ENCODE assay signal across 23 cellular contexts in genomic region chr20:51487076-51487475, GRCh38. TPM values are rescaled to one million over a fixed set of nuclear protein-coding genes. Genes with fewer than 3 reads are reported as not detected.
DNase-seq lines count a peak whose midpoint lies in the region; ATAC-seq and TF ChIP-seq lines count a peak whose summit lies in the region.
"Had no signal": no experiment of that assay in that cellular context is flagged by ENCODE, and none has a peak within 500 bp of the region (broad histone marks: within the 10 kb centered on the region; RNA-seq: fewer than 3 reads in every experiment).

No MANE protein-coding gene starts in this region.

- no peaks in the 10 kb centered on the region for H3K36me3 ChIP-seq in uterus
- H3K36me3 ChIP-seq: right lobe of liver had no signal

- no peaks in the 10 kb centered on the region for H3K9me3 ChIP-seq in uterus
- H3K9me3 ChIP-seq: right lobe of liver had no signal

- peaks cover 26% of the 10 kb centered on the region for H3K36me3 Mint-ChIP-seq in natural killer cell treated with Interleukin-12 subunit alpha and Interleukin-12 subunit beta and Interleukin-15 and Interleukin-18, amount 100 ng/mL, for 72 hours

- peak overlapping the region; percentile 62 to 76 for H3K27ac ChIP-seq in uterus
- H3K27ac ChIP-seq: right lobe of liver had no signal

- peak; percentile 16 for DNase-seq in NCI-H2171 treated with DMSO at 0.1 percent for 48 hours (lab: John Stamatoyannopoulos, UW)
- DNase-seq in NCI-H2171 (lab: John Stamatoyannopoulos, UW), result no peak
- peak; percentile 38 for DNase-seq in astrocyte of the hippocampus (ENCODE audit: low read depth, low spot score)
- DNase-seq in natural killer cell treated with Interleukin-12 subunit alpha and Interleukin-12 subunit beta and Interleukin-15 and Interleukin-18, amount 100 ng/mL, for 72 hours (ENCODE audit: low spot score), result no peak
- no peak for DNase-seq in uterus
- no peak for DNase-seq in stimulated activated naive CD8-positive, alpha-beta T cell treated with anti-CD3 and anti-CD28 coated beads, Interleukin-15, Interleukin-2, amounts not matched to agents 100 U/mL and 50 U/mL, for 24 hours
- no peak for DNase-seq in SIG-M5 treated with dmso at 0.1 percent for 504 hours (lab: John Stamatoyannopoulos, UW; ENCODE audit: unreplicated experiment)
- DNase-seq: 8988T; activated B cell treated with CpG ODN at 0.5 μM for 24 hours; activated CD4-positive, alpha-beta T cell treated with anti-CD3 and anti-CD28 coated beads, Interleukin-2, amount 50 U/mL, for 48 hours; activated CD8-positive, alpha-beta memory T cell treated with anti-CD3 and anti-CD28 coated beads, Interleukin-2, amount 50 U/mL, for 48 hours; activated gamma-delta T cell; AML-193; CD8-positive, alpha-beta memory T cell; left cardiac atrium; NCI-H1092 treated with DMSO at 0.1 percent for 48 hours; NCI-H2029; NCI-H446; right lobe of liver had no signal

- no peak for ATAC-seq in natural killer cell treated with Interleukin-12 subunit alpha and Interleukin-12 subunit beta and Interleukin-15 and Interleukin-18, amount 100 ng/mL, for 72 hours
- ATAC-seq in stimulated activated naive CD8-positive, alpha-beta T cell treated with anti-CD3 and anti-CD28 coated beads, Interleukin-15, Interleukin-2, amounts not matched to agents 100 U/mL and 50 U/mL, for 24 hours, result no peak
- ATAC-seq in HG03139 (IDR thresholded peaks at IDR 0.05; ENCODE audit: unreplicated experiment), result no peak

- no peaks in the 10 kb centered on the region for H3K27me3 Mint-ChIP-seq in natural killer cell treated with Interleukin-12 subunit alpha and Interleukin-12 subunit beta and Interleukin-15 and Interleukin-18, amount 100 ng/mL, for 72 hours
- H3K27me3 Mint-ChIP-seq: activated B cell treated with CpG ODN at 0.5 μM for 24 hours; CD8-positive, alpha-beta memory T cell; memory B cell had no signal

- intact Hi-C loops in uterus (cut with DNase I; ENCODE audit: low total_unique reads), result no loop called here

- peaks cover 84 to 90% of the 10 kb centered on the region in 2 donors for H3K4me1 Mint-ChIP-seq in natural killer cell treated with Interleukin-12 subunit alpha and Interleukin-12 subunit beta and Interleukin-15 and Interleukin-18, amount 100 ng/mL, for 72 hours (ENCODE audit: low read depth in 2 of 2)

- no peak overlapping the region for H3K4me3 Mint-ChIP-seq in natural killer cell treated with Interleukin-12 subunit alpha and Interleukin-12 subunit beta and Interleukin-15 and Interleukin-18, amount 100 ng/mL, for 72 hours
- H3K4me3 Mint-ChIP-seq: activated B cell treated with CpG ODN at 0.5 μM for 24 hours; CD8-positive, alpha-beta memory T cell; dendritic cell treated with granulocyte-macrophage colony-stimulating factor and Interleukin-4, amounts not matched to agents 40 ng/mL and 50 ng/mL, for 4 days; memory B cell had no signal

- H3K27ac Mint-ChIP-seq in natural killer cell treated with Interleukin-12 subunit alpha and Interleukin-12 subunit beta and Interleukin-15 and Interleukin-18, amount 100 ng/mL, for 72 hours, result peak overlapping the region; percentile 93 to 97
- H3K27ac Mint-ChIP-seq: activated B cell treated with CpG ODN at 0.5 μM for 24 hours; dendritic cell treated with granulocyte-macrophage colony-stimulating factor and Interleukin-4, amounts not matched to agents 40 ng/mL and 50 ng/mL, for 4 days; memory B cell had no signal

- H3K27me3 ChIP-seq in uterus, result no peaks in the 10 kb centered on the region
- H3K27me3 ChIP-seq: right lobe of liver had no signal

- H3K4me3 ChIP-seq in uterus, result no peak overlapping the region
- H3K4me3 ChIP-seq: right lobe of liver had no signal

- H3K9me3 Mint-ChIP-seq in natural killer cell treated with Interleukin-12 subunit alpha and Interleukin-12 subunit beta and Interleukin-15 and Interleukin-18, amount 100 ng/mL, for 72 hours, result no peaks in the 10 kb centered on the region
- H3K9me3 Mint-ChIP-seq: activated B cell treated with CpG ODN at 0.5 μM for 24 hours; CD8-positive, alpha-beta memory T cell; dendritic cell treated with granulocyte-macrophage colony-stimulating factor and Interleukin-4, amounts not matched to agents 40 ng/mL and 50 ng/mL, for 4 days; memory B cell; nephron had no signal

- no peak for TF ChIP-seq CTCF in uterus (IDR thresholded peaks at IDR 0.05)

- no peak for TF ChIP-seq POLR2A in uterus (IDR thresholded peaks at IDR 0.05)

- H3K4me1 ChIP-seq in uterus, result peaks cover 0 to 10% of the 10 kb centered on the region in 2 donors
- H3K4me1 ChIP-seq: right lobe of liver had no signal

RNA-seq across cellular contexts. Expression of gene NFATC2, which starts 55.4 kb away (rescaled TPM):
- 10 to 100 TPM; 83.3 to 97.1 TPM for total RNA-seq in natural killer cell treated with Interleukin-12 subunit alpha and Interleukin-12 subunit beta and Interleukin-15 and Interleukin-18, amount 100 ng/mL, for 72 hours
- total RNA-seq in uterus, result 10 to 100 TPM in 3 of 4 donors, 1 to 10 TPM in 1; 5.7 to 36.4 (median 12.0) TPM

Comparison
In these comparisons a context has a peak if more than half of its experiments do, and no peak if none do; other contexts are left out.
1. DNase-seq: peak in NCI-H2171 treated with DMSO at 0.1 percent for 48 hours (single experiment) and astrocyte of the hippocampus (single experiment); none in NCI-H2171 (single experiment), natural killer cell treated with Interleukin-12 subunit alpha and Interleukin-12 subunit beta and Interleukin-15 and Interleukin-18, amount 100 ng/mL, for 72 hours (single experiment), uterus (0 of 2), stimulated activated naive CD8-positive, alpha-beta T cell treated with anti-CD3 and anti-CD28 coated beads, Interleukin-15, Interleukin-2, amounts not matched to agents 100 U/mL and 50 U/mL, for 24 hours (single experiment) and SIG-M5 treated with dmso at 0.1 percent for 504 hours (single experiment).